27 cellular contexts compared by ENCODE assay signal in genomic region chr2:8171608-8172007, GRCh38.
DNase-seq lines count a peak whose midpoint lies in the region; ATAC-seq, FAIRE-seq and TF ChIP-seq lines count a peak whose summit lies in the region.
"Had no signal": no experiment of that assay in that cellular context is flagged by ENCODE, and none has a peak within 500 bp of the region (broad histone marks: within the 10 kb centered on the region; RNA-seq: fewer than 3 reads in every experiment).

No MANE protein-coding gene starts in this region.

- no TSS peak for BruUV-seq in HepG2 (replicated peaks; lab: Mats Ljungman, UMichigan)

- H3K27me3 ChIP-seq in HepG2 (ENCODE audit: control insufficient read depth in 1 of 2, insufficient read depth in 2 of 2, low read length in 2 of 2) (peaks cover 0 to 5% of the 10 kb centered on the region in 2 experiments; a peak in 1 of 5 replicates), right lobe of liver (no peaks in the 10 kb centered on the region), vagina (no peaks in the 10 kb centered on the region)
- H3K27me3 ChIP-seq: sigmoid colon had no signal

- in situ Hi-C loops in HepG2 (cut with HindIII; ENCODE audit: extremely low pct_ligation_motif_present, low pct_unique_long_range_greater_than_20kb), result no loop called here

- H3K4me1 Mint-ChIP-seq in immature natural killer cell, result peaks cover 32 to 73% of the 10 kb centered on the region in 2 donors

- H3K36me3 Mint-ChIP-seq in immature natural killer cell, result peaks cover 11 to 42% (median 30%) of the 10 kb centered on the region in 3 donors

- TF ChIP-seq POLR2A in HepG2 (IDR thresholded peaks at IDR 0.05; ENCODE audit: insufficient read depth in 1 of 2, low read depth in 2 of 2, low read length in 2 of 2) (no peak), right lobe of liver (IDR thresholded peaks at IDR 0.05) (no peak), vagina (IDR thresholded peaks at IDR 0.05) (no peak)

- no peak overlapping the region for H2AFZ ChIP-seq in HepG2 (ENCODE audit: low read length)

- H3K4me3 ChIP-seq in HepG2 (replicated peaks in 1 of 3; ENCODE audit: insufficient read depth in 1 of 3, low read depth in 2 of 3, low read length in 3 of 3) (no peak overlapping the region), right lobe of liver (no peak overlapping the region), vagina (no peak overlapping the region)
- H3K4me3 ChIP-seq: sigmoid colon had no signal

- no peak overlapping the region for H3K4me2 ChIP-seq in HepG2 (ENCODE audit: low read depth, low read length)

- H3K27ac Mint-ChIP-seq in immature natural killer cell, result peak overlapping the region in 5 of 6 donors; percentile 0 to 86 (median 29)
- H3K27ac Mint-ChIP-seq: activated naive CD4-positive, alpha-beta T cell treated with anti-CD3 and anti-CD28 coated beads for 36 hours; IgD-negative memory B cell; T-helper 17 cell had no signal

- H3K27ac ChIP-seq in HepG2 (ENCODE audit: extremely low read length, insufficient read depth, low read length) (no peak overlapping the region), right lobe of liver (no peak overlapping the region), vagina (no peak overlapping the region)
- H3K27ac ChIP-seq: C4-2B, HL-60 had no signal

- 15% methylated on average over 2 of the region's 2 CpGs for WGBS in HepG2 (ENCODE audit: low lambda C conversion rate)
- WGBS in right lobe of liver (ENCODE audit: insufficient coverage, low coverage, low lambda C conversion rate, missing lambda C conversion rate), result 52% methylated on average over 2 of the region's 2 CpGs

- no peaks in the 10 kb centered on the region for H4K20me1 ChIP-seq in HepG2 (ENCODE audit: insufficient read depth, low read length)

- no peak for TF ChIP-seq CTCF in HepG2 (CRISPR knock-in tag; IDR thresholded peaks at IDR 0.05)
- TF ChIP-seq CTCF in right lobe of liver (IDR thresholded peaks at IDR 0.05), result no peak
- TF ChIP-seq CTCF in vagina (IDR thresholded peaks at IDR 0.05), result no peak

- POLR2A ChIA-PET in HepG2 (lab: Yijun Ruan, JAX), result interaction anchor here (1.1 kb wide), 1 partner anchor 81 kb away, joined by 3 read pairs; no protein-coding TSS in a partner anchor

- no peak overlapping the region for H3K9ac ChIP-seq in HepG2 (ENCODE audit: insufficient read depth, low read depth, low read length)

- H3K9me3 Mint-ChIP-seq in immature natural killer cell, result peaks cover 0 to 4% (median 0%) of the 10 kb centered on the region in 6 donors

- H3K9me3 ChIP-seq in HepG2 (ENCODE audit: low read length) (no peaks in the 10 kb centered on the region), right lobe of liver (no peaks in the 10 kb centered on the region), vagina (no peaks in the 10 kb centered on the region)
- H3K9me3 ChIP-seq: sigmoid colon had no signal

- ATAC-seq in HepG2 (no peak), right lobe of liver (no peak), HG02588 (IDR thresholded peaks at IDR 0.05; ENCODE audit: unreplicated experiment) (no peak), HG03432 (IDR thresholded peaks at IDR 0.05; ENCODE audit: unreplicated experiment) (no peak)
- ATAC-seq: T-helper 17 cell had no signal

- intact Hi-C loops in HepG2 (cut with micrococcal nuclease; ENCODE audit: unreplicated experiment), result no loop called here
- intact Hi-C loops in right lobe of liver (cut with DNase I), result no loop called here
- intact Hi-C loops in vagina (cut with DNase I), result no loop called here

- FAIRE-seq in HepG2 (lab: Jason Lieb, UNC), result no peak
- FAIRE-seq: colon, endometrium, G401.6 had no signal

- TF ChIP-seq RAD21 in HepG2 (CRISPR knock-in tag; IDR thresholded peaks at IDR 0.05), result no peak

- DNase-seq in HepG2 (ENCODE audit: low spot score) (no peak), right lobe of liver (no peak), amniotic stem cell (lab: John Stamatoyannopoulos, UW) (peak; percentile 9), immature natural killer cell (no peak), vagina (ENCODE audit: extremely low spot score in 2 of 2) (no peak), nucleus accumbens (lab: John Stamatoyannopoulos, UW) (no peak)
- DNase-seq: activated CD4-positive, alpha-beta T cell treated with anti-CD3 and anti-CD28 coated beads, Interleukin-2, amount 50 U/mL, for 48 hours; activated naive CD4-positive, alpha-beta T cell treated with anti-CD3 and anti-CD28 coated beads for 36 hours; activated T-cell treated with anti-CD3 and anti-CD28 coated beads for 4 hours; anterior cingulate cortex; DMS 273 treated with DMSO at 0.1 percent for 48 hours; hippocampal formation; islet precursor cell; NCI-H1436 treated with DMSO at 0.1 percent for 48 hours; NCI-H2171 treated with DMSO at 0.1 percent for 48 hours; NCI-H69; sigmoid colon; substantia nigra; T-helper 17 cell had no signal

- H3K79me2 ChIP-seq in HepG2 (ENCODE audit: insufficient read depth, low read length), result no peaks in the 10 kb centered on the region

- H3K4me1 ChIP-seq in HepG2 (ENCODE audit: insufficient read depth, low read length), result peaks cover 30% of the 10 kb centered on the region
- no peaks in the 10 kb centered on the region for H3K4me1 ChIP-seq in right lobe of liver
- no peaks in the 10 kb centered on the region for H3K4me1 ChIP-seq in vagina

- H3K27me3 Mint-ChIP-seq in immature natural killer cell (ENCODE audit: low read depth in 3 of 3), result peaks cover 0 to 15% (median 2%) of the 10 kb centered on the region in 3 donors
- H3K27me3 Mint-ChIP-seq: T-helper 17 cell had no signal

- H3K36me3 ChIP-seq in HepG2 (replicated peaks in 1 of 2; ENCODE audit: control insufficient read depth in 1 of 2, insufficient read depth in 2 of 2, low read length in 2 of 2) (no peaks in the 10 kb centered on the region), right lobe of liver (no peaks in the 10 kb centered on the region), vagina (no peaks in the 10 kb centered on the region)
- H3K36me3 ChIP-seq: sigmoid colon had no signal

- TF ChIP-seq EP300 in HepG2 (IDR thresholded peaks at IDR 0.05; ENCODE audit: low read depth in 2 of 2, low read length in 2 of 2), result no peak
- TF ChIP-seq EP300 in HepG2 (CRISPR knock-in tag; IDR thresholded peaks at IDR 0.05; ENCODE audit: borderline replicate concordance), result no peak

- no peak overlapping the region for H3K4me3 Mint-ChIP-seq in immature natural killer cell
- H3K4me3 Mint-ChIP-seq: activated naive CD4-positive, alpha-beta T cell treated with anti-CD3 and anti-CD28 coated beads for 36 hours; IgD-negative memory B cell; T-helper 17 cell had no signal

- CTCF ChIA-PET in HepG2 (lab: Yijun Ruan, JAX; ENCODE audit: low intra/inter-chr PET ratio, low total read pairs), result no interaction called here

TF ChIP-seq in HepG2, 621 proteins besides CTCF, POLR2A, EP300 and RAD21:
- TF ChIP-seq FOSL1 (CRISPR knock-in tag; IDR thresholded peaks at IDR 0.05; ENCODE audit: borderline replicate concordance), result no peak
- TF ChIP-seq ZNF644 (CRISPR knock-in tag; IDR thresholded peaks at IDR 0.05; ENCODE audit: low read depth), result 0 out of 2 replicates have a peak, but pooled peaks have one; percentile 10
- TF ChIP-seq, protein P1, sequence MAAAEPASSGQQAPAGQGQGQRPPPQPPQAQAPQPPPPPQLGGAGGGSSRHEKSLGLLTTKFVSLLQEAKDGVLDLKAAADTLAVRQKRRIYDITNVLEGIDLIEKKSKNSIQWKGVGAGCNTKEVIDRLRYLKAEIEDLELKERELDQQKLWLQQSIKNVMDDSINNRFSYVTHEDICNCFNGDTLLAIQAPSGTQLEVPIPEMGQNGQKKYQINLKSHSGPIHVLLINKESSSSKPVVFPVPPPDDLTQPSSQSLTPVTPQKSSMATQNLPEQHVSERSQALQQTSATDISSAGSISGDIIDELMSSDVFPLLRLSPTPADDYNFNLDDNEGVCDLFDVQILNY (CRISPR knock-in tag; conservative IDR thresholded peaks at IDR 0.05), result no peak
- TF ChIP-seq SETDB1 (CRISPR knock-in tag; IDR thresholded peaks at IDR 0.05; ENCODE audit: borderline replicate concordance), result no peak
